ENCODE assay signal across 23 cellular contexts in the genomic region with DNA sequence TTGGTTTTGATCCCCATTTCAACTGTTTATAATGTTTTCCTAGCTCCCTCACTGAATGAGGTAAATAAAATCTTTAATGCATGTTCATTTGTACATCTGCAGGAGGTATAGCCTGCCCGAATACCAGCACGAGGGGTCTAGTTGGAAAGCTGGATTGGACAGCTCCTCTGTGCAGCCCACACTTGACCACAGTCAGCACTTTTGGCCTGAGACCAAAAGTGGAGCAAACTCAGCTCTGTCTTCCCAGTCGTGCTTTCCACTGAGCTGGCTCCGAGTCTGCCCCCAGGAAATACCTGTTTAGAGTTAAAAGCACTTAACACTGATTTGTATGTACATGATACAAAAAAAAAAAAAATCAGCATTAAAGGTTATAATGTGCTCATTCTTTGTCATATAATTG.
DNase-seq lines count a peak whose midpoint lies in the region; ATAC-seq lines count a peak whose summit lies in the region.
"Had no signal": no experiment of that assay in that cellular context is flagged by ENCODE, and none has a peak within 500 bp of the region (broad histone marks: within the 10 kb centered on the region; RNA-seq: fewer than 3 reads in every experiment).

No MANE protein-coding gene starts in this region.

- no peak for ATAC-seq in HG03378 (IDR thresholded peaks at IDR 0.05; ENCODE audit: unreplicated experiment)
- ATAC-seq: activated naive CD4-positive, alpha-beta T cell treated with anti-CD3 and anti-CD28 coated beads, Interleukin-2, amount 50 U/mL, for 72 hours; gastrocnemius medialis; left cardiac atrium had no signal

- DNase-seq in NCI-H1436 (lab: John Stamatoyannopoulos, UW) (peak; percentile 36), NCI-H1436 treated with DMSO at 0.1 percent for 48 hours (lab: John Stamatoyannopoulos, UW) (no peak), NCI-H1092 treated with DMSO at 0.1 percent for 48 hours (lab: John Stamatoyannopoulos, UW) (peak; percentile 89), RPMI8226 (peak; percentile 62), islet precursor cell (peak; percentile 66), globus pallidus (ENCODE audit: low spot score) (no peak), C1 segment of cervical spinal cord (lab: John Stamatoyannopoulos, UW) (no peak)
- DNase-seq: activated CD4-positive, alpha-beta T cell treated with anti-CD3 and anti-CD28 coated beads for 48 hours; activated CD8-positive, alpha-beta memory T cell treated with anti-CD3 and anti-CD28 coated beads for 24 hours; activated T-cell treated with anti-CD3 and anti-CD28 coated beads for 4 hours; CD4-positive, alpha-beta T cell; gastrocnemius medialis; H9; left cardiac atrium; mesenchymal stem cell; NCI-H2029; NCI-H2227 treated with DMSO at 0.1 percent for 48 hours; small intestine; stimulated activated naive CD4-positive, alpha-beta T cell; T1000; WERI-Rb-1 had no signal

Comparison
In these comparisons a context has a peak if more than half of its experiments do, and no peak if none do; other contexts are left out.
1. DNase-seq: peak in NCI-H1436 (single experiment), NCI-H1092 treated with DMSO at 0.1 percent for 48 hours (single experiment), RPMI8226 (single experiment) and islet precursor cell (single experiment); none in NCI-H1436 treated with DMSO at 0.1 percent for 48 hours (single experiment), globus pallidus (single experiment) and C1 segment of cervical spinal cord (0 of 14).